15 cellular contexts compared by ENCODE assay signal in genomic region chr7:121761399-121761798, GRCh38.
"Had no signal": no experiment of that assay in that cellular context is flagged by ENCODE, and none has a peak within 500 bp of the region (broad histone marks: within the 10 kb centered on the region; RNA-seq: fewer than 3 reads in every experiment).

No MANE protein-coding gene starts in this region.

- H3K9me3 ChIP-seq: colonic mucosa, gastroesophageal sphincter, heart right ventricle, tibial artery had no signal

- H3K27ac ChIP-seq: colonic mucosa, gastroesophageal sphincter, heart right ventricle, tibial artery, WERI-Rb-1 had no signal

- H3K4me3 ChIP-seq: colonic mucosa, gastroesophageal sphincter, heart right ventricle, tibial artery had no signal

- ATAC-seq: gastroesophageal sphincter, heart right ventricle, left ventricle myocardium superior had no signal

- H3K4me1 ChIP-seq: colonic mucosa, gastroesophageal sphincter, heart right ventricle, tibial artery had no signal

- H3K27me3 ChIP-seq: colonic mucosa, gastroesophageal sphincter, heart right ventricle, tibial artery had no signal

- DNase-seq: activated CD4-positive, alpha-beta T cell treated with anti-CD3 and anti-CD28 coated beads for 1 hour; activated CD4-positive, alpha-beta T cell treated with anti-CD3 and anti-CD28 coated beads, Interleukin-2, amount 50 U/mL, for 4 hours; activated T-cell treated with anti-CD3 and anti-CD28 coated beads for 4 hours; colonic mucosa; endodermal cell; heart right ventricle; kidney glomerular epithelial cell; left ventricle myocardium superior; stimulated activated CD4-positive, alpha-beta T cell treated with anti-CD3 and anti-CD28 coated beads, Interleukin-12 subunit alpha, Interleukin-12 subunit beta, amount 100 ng/mL, for 4 hours; stimulated activated CD4-positive, alpha-beta T cell treated with anti-CD3 and anti-CD28 coated beads, Interleukin-2, amount 100 ng/mL, for 24 hours; stimulated activated naive CD4-positive, alpha-beta T cell treated with Interleukin-2 at 50 U/mL for 16 hours; T-helper 2 cell; tibial artery; WERI-Rb-1 had no signal

- H3K36me3 ChIP-seq: colonic mucosa, gastroesophageal sphincter, heart right ventricle, tibial artery, WERI-Rb-1 had no signal
